ENCODE assay signal across 14 cellular contexts in genomic region chr19:54322295-54322694, GRCh38. TPM values are rescaled to one million over a fixed set of nuclear protein-coding genes. Genes with fewer than 3 reads are reported as not detected.
"Had no signal": no experiment of that assay in that cellular context is flagged by ENCODE, and none has a peak within 500 bp of the region (broad histone marks: within the 10 kb centered on the region; RNA-seq: fewer than 3 reads in every experiment).

No MANE protein-coding gene starts in this region.

RNA-seq across cellular contexts. Expression of gene LILRA5, which starts 9.3 kb away (rescaled TPM):
- total RNA-seq: activated CD4-positive, alpha-beta memory T cell treated with anti-CD3 and anti-CD28 coated beads, Interleukin-2, amount 10 ng/mL, durations not matched to agents 7 days and 5 days; activated CD4-positive, alpha-beta T cell treated with anti-CD3 and anti-CD28 coated beads for 36 hours; activated CD4-positive, alpha-beta T cell treated with anti-CD3 and anti-CD28 coated beads, Interleukin-2, amount 10 ng/mL, durations not matched to agents 7 days and 5 days; activated CD8-positive, alpha-beta memory T cell treated with anti-CD3 and anti-CD28 coated beads, Interleukin-2, amount 10 ng/mL, durations not matched to agents 7 days and 5 days; activated CD8-positive, alpha-beta T cell treated with anti-CD3 and anti-CD28 coated beads, Interleukin-2, amount 10 ng/mL, durations not matched to agents 7 days and 5 days; activated naive CD8-positive, alpha-beta T cell treated with anti-CD3 and anti-CD28 coated beads, Interleukin-2, amount 10 ng/mL, durations not matched to agents 7 days and 5 days; activated T-helper 2 cell treated with anti-CD3 and anti-CD28 coated beads, Interferon-gamma antibody, Interleukin-2, Interleukin-4, amounts not matched to agents 10 μg/mL and 5 μg/mL and 100 μg/mL, durations not matched to agents 14 hours and 24 hours and 36 hours; ascending aorta; bronchial epithelial cell; cardiac muscle cell; T-cell; T-helper 1 cell treated with Interleukin-12 subunit alpha and Interleukin-12 subunit beta and Interleukin-4 antibody, amounts not matched to agents 30 ng/mL and 1 ng/mL, for 36 hours; T-helper 2 cell treated with Interferon-gamma antibody and Interleukin-4, amounts not matched to agents 100 ng/mL and 5 ng/mL, for 36 hours; WTC11 had no signal
- polyA plus RNA-seq: cardiac muscle cell had no signal

RNA-seq across cellular contexts. Expression of gene LILRA4, which starts 16.7 kb away (rescaled TPM):
- total RNA-seq: activated CD4-positive, alpha-beta memory T cell treated with anti-CD3 and anti-CD28 coated beads, Interleukin-2, amount 10 ng/mL, durations not matched to agents 7 days and 5 days; activated CD4-positive, alpha-beta T cell treated with anti-CD3 and anti-CD28 coated beads for 36 hours; activated CD4-positive, alpha-beta T cell treated with anti-CD3 and anti-CD28 coated beads, Interleukin-2, amount 10 ng/mL, durations not matched to agents 7 days and 5 days; activated CD8-positive, alpha-beta memory T cell treated with anti-CD3 and anti-CD28 coated beads, Interleukin-2, amount 10 ng/mL, durations not matched to agents 7 days and 5 days; activated CD8-positive, alpha-beta T cell treated with anti-CD3 and anti-CD28 coated beads, Interleukin-2, amount 10 ng/mL, durations not matched to agents 7 days and 5 days; activated naive CD8-positive, alpha-beta T cell treated with anti-CD3 and anti-CD28 coated beads, Interleukin-2, amount 10 ng/mL, durations not matched to agents 7 days and 5 days; activated T-helper 2 cell treated with anti-CD3 and anti-CD28 coated beads, Interferon-gamma antibody, Interleukin-2, Interleukin-4, amounts not matched to agents 10 μg/mL and 5 μg/mL and 100 μg/mL, durations not matched to agents 14 hours and 24 hours and 36 hours; ascending aorta; bronchial epithelial cell; cardiac muscle cell; T-helper 1 cell treated with Interleukin-12 subunit alpha and Interleukin-12 subunit beta and Interleukin-4 antibody, amounts not matched to agents 30 ng/mL and 1 ng/mL, for 36 hours; T-helper 2 cell treated with Interferon-gamma antibody and Interleukin-4, amounts not matched to agents 100 ng/mL and 5 ng/mL, for 36 hours; WTC11 had no signal
- polyA plus RNA-seq: cardiac muscle cell had no signal

RNA-seq across cellular contexts. Expression of gene LILRB2, which starts 41.4 kb away (rescaled TPM):
- total RNA-seq: activated CD4-positive, alpha-beta memory T cell treated with anti-CD3 and anti-CD28 coated beads, Interleukin-2, amount 10 ng/mL, durations not matched to agents 7 days and 5 days; activated CD4-positive, alpha-beta T cell treated with anti-CD3 and anti-CD28 coated beads for 36 hours; activated CD4-positive, alpha-beta T cell treated with anti-CD3 and anti-CD28 coated beads, Interleukin-2, amount 10 ng/mL, durations not matched to agents 7 days and 5 days; activated CD8-positive, alpha-beta memory T cell treated with anti-CD3 and anti-CD28 coated beads, Interleukin-2, amount 10 ng/mL, durations not matched to agents 7 days and 5 days; activated CD8-positive, alpha-beta T cell treated with anti-CD3 and anti-CD28 coated beads, Interleukin-2, amount 10 ng/mL, durations not matched to agents 7 days and 5 days; activated T-helper 2 cell treated with anti-CD3 and anti-CD28 coated beads, Interferon-gamma antibody, Interleukin-2, Interleukin-4, amounts not matched to agents 10 μg/mL and 5 μg/mL and 100 μg/mL, durations not matched to agents 14 hours and 24 hours and 36 hours; bronchial epithelial cell; cardiac muscle cell; T-helper 1 cell treated with Interleukin-12 subunit alpha and Interleukin-12 subunit beta and Interleukin-4 antibody, amounts not matched to agents 30 ng/mL and 1 ng/mL, for 36 hours; T-helper 2 cell treated with Interferon-gamma antibody and Interleukin-4, amounts not matched to agents 100 ng/mL and 5 ng/mL, for 36 hours; WTC11 had no signal
- polyA plus RNA-seq: cardiac muscle cell had no signal

RNA-seq across cellular contexts. Expression of gene LAIR1, which starts 42.4 kb away (rescaled TPM):
- total RNA-seq: bronchial epithelial cell, cardiac muscle cell had no signal
- polyA plus RNA-seq: cardiac muscle cell had no signal
